ENCODE assay signal across 25 cellular contexts in genomic region chr21:31894441-31894840, GRCh38. TPM values are rescaled to one million over a fixed set of nuclear protein-coding genes. Genes with fewer than 3 reads are reported as not detected.
A peak's percentile ranks its signal among the peaks of the same experiment; 100 is the strongest.
DNase-seq lines count a peak whose midpoint lies in the region; ATAC-seq and TF ChIP-seq lines count a peak whose summit lies in the region.
"Had no signal": no experiment of that assay in that cellular context is flagged by ENCODE, and none has a peak within 500 bp of the region (broad histone marks: within the 10 kb centered on the region; RNA-seq: fewer than 3 reads in every experiment).

No MANE protein-coding gene starts in this region.

- H3K9me3 Mint-ChIP-seq in type B pancreatic cell, result no peaks in the 10 kb centered on the region
- H3K9me3 Mint-ChIP-seq: activated naive CD8-positive, alpha-beta T cell treated with anti-CD3 and anti-CD28 coated beads for 36 hours; activated T-helper 2 cell treated with anti-CD3 and anti-CD28 coated beads, Interferon-gamma antibody, Interleukin-2, Interleukin-4, amounts not matched to agents 10 μg/mL and 5 μg/mL and 100 μg/mL, durations not matched to agents 14 hours and 24 hours and 36 hours; IgD-negative memory B cell; naive B cell had no signal

- in situ Hi-C loops in KBM-7 (cut with MboI; ENCODE audit: low pct_unique_long_range_greater_than_20kb, low sequenced_read_pairs), result no loop called here

- peaks cover 54% of the 10 kb centered on the region for H3K4me1 Mint-ChIP-seq in type B pancreatic cell (ENCODE audit: unreplicated experiment)

- H3K27me3 ChIP-seq in SK-N-SH (ENCODE audit: insufficient read depth), result no peaks in the 10 kb centered on the region
- H3K27me3 ChIP-seq: upper lobe of right lung had no signal

- WGBS in SK-N-SH (ENCODE audit: low lambda C conversion rate), result 64% methylated on average over 1 of the region's 2 CpGs

- no peak overlapping the region for H3K9ac ChIP-seq in SK-N-SH
- H3K9ac ChIP-seq: GM23248 had no signal

- H3K79me2 ChIP-seq in SK-N-SH (ENCODE audit: insufficient read depth), result no peaks in the 10 kb centered on the region

- CTCF ChIA-PET in SK-N-SH (lab: Yijun Ruan, JAX), result interaction anchor here (1.2 to 3.2 kb wide), 4 partner anchors 12 to 364 kb away, joined by 4 to 13 read pairs (median 6); partner anchors contain the start of gene HUNK

- no peak overlapping the region for H3K4me2 ChIP-seq in SK-N-SH

- peak in 1 of 2 experiments; percentile 41; a peak in 1 of 4 replicates for TF ChIP-seq EP300 in SK-N-SH (IDR thresholded peaks at IDR 0.05; ENCODE audit: borderline replicate concordance in 1 of 2, low read depth in 1 of 2, low read length in 1 of 2)

- no peak overlapping the region for H2AFZ ChIP-seq in SK-N-SH (ENCODE audit: low read depth)
- H2AFZ ChIP-seq: GM23248 had no signal

- DNase-seq in SK-N-SH (peak; percentile 44), NCI-H69 (lab: John Stamatoyannopoulos, UW) (peak; percentile 57), islet precursor cell (peak; percentile 73), type B pancreatic cell (ENCODE audit: extremely low spot score, unreplicated experiment) (no peak), KBM-7 (no peak), DMS153 (lab: John Stamatoyannopoulos, UW) (no peak)
- DNase-seq: activated CD4-positive, alpha-beta T cell treated with anti-CD3 and anti-CD28 coated beads, Interleukin-2, amount 50 U/mL, for 4 hours; activated CD8-positive, alpha-beta memory T cell treated with anti-CD3 and anti-CD28 coated beads, Interleukin-2, amount 50 U/mL, for 4 hours; activated naive CD8-positive, alpha-beta T cell treated with anti-CD3 and anti-CD28 coated beads for 36 hours; effector memory CD4-positive, alpha-beta T cell; GM23248; kidney; MM.1S; naive B cell; NCI-H187; NCI-H446 treated with DMSO at 0.1 percent for 48 hours; upper lobe of right lung; WERI-Rb-1 had no signal

- H3K27me3 Mint-ChIP-seq in type B pancreatic cell, result no peaks in the 10 kb centered on the region

- H3K36me3 Mint-ChIP-seq in type B pancreatic cell, result peaks cover 15% of the 10 kb centered on the region
- H3K36me3 Mint-ChIP-seq: activated naive CD8-positive, alpha-beta T cell treated with anti-CD3 and anti-CD28 coated beads for 36 hours; naive B cell had no signal

- H4K20me1 ChIP-seq in SK-N-SH (ENCODE audit: insufficient read depth), result no peaks in the 10 kb centered on the region

- TF ChIP-seq RAD21 in SK-N-SH (IDR thresholded peaks at IDR 0.05; ENCODE audit: low read length), result no peak

- no peaks in the 10 kb centered on the region for H3K9me2 ChIP-seq in SK-N-SH

- H3K36me3 ChIP-seq in SK-N-SH (replicated peaks in 1 of 2; ENCODE audit: control insufficient read depth in 1 of 2, insufficient read depth in 2 of 2, low read length in 1 of 2), result no peaks in the 10 kb centered on the region
- H3K36me3 ChIP-seq: upper lobe of right lung had no signal

- no peaks in the 10 kb centered on the region for H3K9me3 ChIP-seq in SK-N-SH
- H3K9me3 ChIP-seq: upper lobe of right lung had no signal

- no peak for TF ChIP-seq CTCF in SK-N-SH (IDR thresholded peaks at IDR 0.05)
- TF ChIP-seq CTCF in type B pancreatic cell (conservative IDR thresholded peaks at IDR 0.05), result no peak

- peaks cover 0 to 15% of the 10 kb centered on the region in 2 experiments; a peak in 2 of 4 replicates for H3K4me1 ChIP-seq in SK-N-SH (ENCODE audit: control insufficient read depth in 1 of 2, insufficient read depth in 2 of 2, low read depth in 1 of 2, low read length in 1 of 2)
- H3K4me1 ChIP-seq: upper lobe of right lung had no signal

- H3K27ac ChIP-seq in SK-N-SH (ENCODE audit: low read depth in 2 of 2, low read length in 1 of 2), result peak overlapping the region in 1 of 2 experiments; percentile 82; a peak in 2 of 4 replicates
- H3K27ac ChIP-seq: GM23248, SK-N-MC, upper lobe of right lung, WERI-Rb-1 had no signal

- POLR2A ChIA-PET in SK-N-SH (lab: Yijun Ruan, JAX), result no interaction called here

- no peak overlapping the region for H3K4me3 ChIP-seq in SK-N-SH (ENCODE audit: low read depth in 2 of 2, low read length in 1 of 2)
- H3K4me3 ChIP-seq: GM23248, SK-N-MC, upper lobe of right lung had no signal

- peak overlapping the region; percentile 51 for H3K4me3 Mint-ChIP-seq in type B pancreatic cell
- H3K4me3 Mint-ChIP-seq: activated naive CD8-positive, alpha-beta T cell treated with anti-CD3 and anti-CD28 coated beads for 36 hours; IgD-negative memory B cell; naive B cell had no signal

- H3F3A ChIP-seq in SK-N-SH (replicated peaks; ENCODE audit: insufficient read depth), result no peaks in the 10 kb centered on the region

- ATAC-seq in SK-N-SH treated with all-trans-retinoic acid at 6 μM for 48 hours, result no peak
- no peak for ATAC-seq in HG03571 (IDR thresholded peaks at IDR 0.05; ENCODE audit: unreplicated experiment)
- ATAC-seq: esophagus mucosa, upper lobe of right lung had no signal

- peak overlapping the region; percentile 63 for H3K27ac Mint-ChIP-seq in type B pancreatic cell
- H3K27ac Mint-ChIP-seq: activated naive CD8-positive, alpha-beta T cell treated with anti-CD3 and anti-CD28 coated beads for 36 hours; activated T-helper 2 cell treated with anti-CD3 and anti-CD28 coated beads, Interferon-gamma antibody, Interleukin-2, Interleukin-4, amounts not matched to agents 10 μg/mL and 5 μg/mL and 100 μg/mL, durations not matched to agents 14 hours and 24 hours and 36 hours; IgD-negative memory B cell had no signal

TF ChIP-seq in SK-N-SH, 30 proteins besides CTCF, POLR2A, EP300 and RAD21:
- TF ChIP-seq NRF1 (IDR thresholded peaks at IDR 0.05; ENCODE audit: low read depth, low read length) (no peak), TAF1 (IDR thresholded peaks at IDR 0.05; ENCODE audit: borderline replicate concordance, low read depth, low read length) (no peak), ZBTB33 (IDR thresholded peaks at IDR 0.05; ENCODE audit: borderline replicate concordance, low read depth) (no peak), RFX5 (IDR thresholded peaks at IDR 0.05; ENCODE audit: low read length) (peak; percentile 92), RCOR1 (IDR thresholded peaks at IDR 0.05; ENCODE audit: low read length) (no peak)

TF ChIP-seq in SK-N-SH treated with all-trans-retinoic acid at 6 μM for 48 hours, 23 proteins besides CTCF, POLR2A, EP300 and RAD21:
- TF ChIP-seq TOX (CRISPR knock-in tag; IDR thresholded peaks at IDR 0.05; ENCODE audit: borderline replicate concordance) (no peak), ZFP30 (CRISPR knock-in tag; IDR thresholded peaks at IDR 0.05) (no peak), ZC3H10 (CRISPR knock-in tag; IDR thresholded peaks at IDR 0.05) (no peak), ZNF565 (CRISPR knock-in tag; conservative IDR thresholded peaks at IDR 0.05; ENCODE audit: low read depth) (no peak), GLIS3 (CRISPR knock-in tag; IDR thresholded peaks at IDR 0.05) (no peak), ESRRG (CRISPR knock-in tag; IDR thresholded peaks at IDR 0.05) (no peak), PPARA (CRISPR knock-in tag; IDR thresholded peaks at IDR 0.05; ENCODE audit: borderline replicate concordance) (no peak), ZFP3 (CRISPR knock-in tag; IDR thresholded peaks at IDR 0.05) (no peak), SNAI2 (CRISPR knock-in tag; IDR thresholded peaks at IDR 0.05) (no peak), PATZ1 (CRISPR knock-in tag; IDR thresholded peaks at IDR 0.05; ENCODE audit: borderline replicate concordance) (no peak), CSDC2 (CRISPR knock-in tag; IDR thresholded peaks at IDR 0.05) (no peak), ISL1 (CRISPR knock-in tag; IDR thresholded peaks at IDR 0.05) (no peak)

RNA-seq across cellular contexts. Expression of gene HUNK, which starts 21.6 kb away (rescaled TPM):
- 0.28 and 0.31 TPM in 2 replicates for polyA plus RNA-seq in SK-N-SH (2012; rRNA removed)
- polyA plus RNA-seq in SK-N-SH (2012; cell fraction: cytosol; rRNA removed), result 0.32 and 0.47 TPM in 2 replicates
- polyA plus RNA-seq in SK-N-SH (2012; cell fraction: nucleus; rRNA removed), result 0.27 and 0.29 TPM in 2 replicates
- total RNA-seq in type B pancreatic cell (ENCODE audit: low replicate concordance), result 11.3 and 44.0 TPM in 2 replicates
- total RNA-seq: T-helper 2 cell treated with Interferon-gamma antibody and Interleukin-4, amounts not matched to agents 100 ng/mL and 5 ng/mL, for 36 hours had no signal
- polyA plus RNA-seq: IgD-negative memory B cell had no signal

Comparison
In these comparisons a context has a peak if more than half of its experiments do, and no peak if none do; other contexts are left out.
1. DNase-seq: peak in SK-N-SH (single experiment), NCI-H69 (single experiment) and islet precursor cell (single experiment); none in type B pancreatic cell (single experiment), KBM-7 (single experiment) and DMS153 (single experiment).